Comparison of ENCODE assay signal across 20 cellular contexts in genomic region chr7:151157645-151158329, GRCh38. TPM values are rescaled to one million over a fixed set of nuclear protein-coding genes. Genes with fewer than 3 reads are reported as not detected.
DNase-seq lines count a peak whose midpoint lies in the region; ATAC-seq, FAIRE-seq and TF ChIP-seq lines count a peak whose summit lies in the region.
"Had no signal": no experiment of that assay in that cellular context is flagged by ENCODE, and none has a peak within 500 bp of the region (broad histone marks: within the 10 kb centered on the region; RNA-seq: fewer than 3 reads in every experiment).

No MANE protein-coding gene starts in this region.

- H3K36me3 Mint-ChIP-seq in activated naive CD8-positive, alpha-beta T cell treated with anti-CD3 and anti-CD28 coated beads for 36 hours = no peaks in the 10 kb centered on the region
- H3K36me3 Mint-ChIP-seq: stimulated activated memory B cell treated with anti-CD40 and anti-IgM and Interleukin-4, amounts not matched to agents 10 μg/mL and 1 μg/mL and 100 μg/mL, for 72 hours had no signal

- no peak overlapping the region for H3K27ac Mint-ChIP-seq in activated naive CD8-positive, alpha-beta T cell treated with anti-CD3 and anti-CD28 coated beads for 36 hours
- H3K27ac Mint-ChIP-seq: activated CD4-positive, alpha-beta T cell treated with anti-CD3 and anti-CD28 coated beads for 36 hours; stimulated activated memory B cell treated with anti-CD40 and anti-IgM and Interleukin-4, amounts not matched to agents 10 μg/mL and 1 μg/mL and 100 μg/mL, for 72 hours had no signal

- no peaks in the 10 kb centered on the region for H4K20me1 ChIP-seq in GM23248 (ENCODE audit: insufficient read depth)
- no peaks in the 10 kb centered on the region for H4K20me1 ChIP-seq in K562 (replicated peaks; ENCODE audit: control insufficient read depth, insufficient read depth, low read length)

- POLR2A ChIA-PET in K562 (lab: Yijun Ruan, JAX) = interaction anchor here (0.7 to 3.0 kb wide), 3 partner anchors 10 to 279 kb away, joined by 3 to 20 read pairs (median 3); no protein-coding TSS in a partner anchor

- FAIRE-seq in K562 (lab: Jason Lieb, UNC) = no peak

- TF ChIP-seq EP300 in K562 (IDR thresholded peaks at IDR 0.05; ENCODE audit: low read length) = no peak

- no peak for TF ChIP-seq RAD21 in K562 (CRISPR knock-in tag; conservative IDR thresholded peaks at IDR 0.05 in 1 of 2, IDR thresholded peaks at IDR 0.05 in 1 of 2)

- H3K9me3 ChIP-seq in GM23248 (ENCODE audit: low read depth) = no peaks in the 10 kb centered on the region
- no peaks in the 10 kb centered on the region for H3K9me3 ChIP-seq in K562 (replicated peaks; ENCODE audit: control insufficient read depth, insufficient read depth, low read depth, low read length)
- no peaks in the 10 kb centered on the region for H3K9me3 ChIP-seq in lower lobe of right lung
- H3K9me3 ChIP-seq: tibial artery had no signal

- in situ Hi-C loops in GM23248 (cut with MboI) = no loop called here
- in situ Hi-C loops in K562 (cut with MboI) = no loop called here

- CTCF ChIA-PET in K562 (lab: Yijun Ruan, JAX; ENCODE audit: low intra/inter-chr PET ratio) = interaction anchor here (1.1 kb wide), 1 partner anchor 18 kb away, joined by 3 read pairs; no protein-coding TSS in a partner anchor

- H3K9ac ChIP-seq in GM23248 (no peak overlapping the region), K562 (ENCODE audit: insufficient read depth in 1 of 2, low read depth in 2 of 2, low read length in 2 of 2) (no peak overlapping the region)

- TF ChIP-seq CTCF in K562 (IDR thresholded peaks at IDR 0.05 in 2 of 3, conservative IDR thresholded peaks at IDR 0.05 in 1 of 3; ENCODE audit: insufficient read depth in 2 of 3, low read depth in 1 of 3, low read length in 3 of 3) = no peak
- no peak for TF ChIP-seq CTCF in lower lobe of right lung (IDR thresholded peaks at IDR 0.05)

- H3K27me3 Mint-ChIP-seq in activated naive CD8-positive, alpha-beta T cell treated with anti-CD3 and anti-CD28 coated beads for 36 hours = peaks cover 26% of the 10 kb centered on the region

- H3K4me3 ChIP-seq in GM23248 (no peak overlapping the region), K562 (no peak overlapping the region), lower lobe of right lung (no peak overlapping the region)
- H3K4me3 ChIP-seq: coronary artery, tibial artery had no signal

- H3K4me1 Mint-ChIP-seq in activated naive CD8-positive, alpha-beta T cell treated with anti-CD3 and anti-CD28 coated beads for 36 hours = no peaks in the 10 kb centered on the region
- H3K4me1 Mint-ChIP-seq: activated CD4-positive, alpha-beta T cell treated with anti-CD3 and anti-CD28 coated beads for 36 hours; stimulated activated memory B cell treated with anti-CD40 and anti-IgM and Interleukin-4, amounts not matched to agents 10 μg/mL and 1 μg/mL and 100 μg/mL, for 72 hours had no signal

- no TSS peak for BruUV-seq in K562 (replicated peaks; lab: Mats Ljungman, UMichigan)

- no peaks in the 10 kb centered on the region for H3K9me3 Mint-ChIP-seq in activated naive CD8-positive, alpha-beta T cell treated with anti-CD3 and anti-CD28 coated beads for 36 hours
- H3K9me3 Mint-ChIP-seq: stimulated activated memory B cell treated with anti-CD40 and anti-IgM and Interleukin-4, amounts not matched to agents 10 μg/mL and 1 μg/mL and 100 μg/mL, for 72 hours had no signal

- 69 to 70% methylated on average over 7 of the region's 7 CpGs for WGBS in GM23248 (ENCODE audit: low coverage in 1 of 2, low lambda C conversion rate in 2 of 2, missing lambda C conversion rate in 2 of 2), 2 experiments
- 4% methylated on average over 7 of the region's 7 CpGs for WGBS in K562 (ENCODE audit: insufficient coverage, low coverage, missing lambda C conversion rate)

- no peaks in the 10 kb centered on the region for H3F3A ChIP-seq in GM23248 (ENCODE audit: insufficient read depth)

- ATAC-seq in K562 = peak; percentile 50
- peak; percentile 99 for ATAC-seq in left colon
- ATAC-seq in left lobe of liver = no peak
- no peak for ATAC-seq in lower lobe of right lung
- ATAC-seq: activated CD4-positive, alpha-beta T cell treated with anti-CD3 and anti-CD28 coated beads for 36 hours; stimulated activated memory B cell treated with anti-CD40 and anti-IgM and Interleukin-4, amounts not matched to agents 10 μg/mL and 1 μg/mL and 100 μg/mL, for 72 hours had no signal

- H3K27me3 ChIP-seq in GM23248 (replicated peaks; ENCODE audit: insufficient read depth) = peaks cover 62% of the 10 kb centered on the region
- H3K27me3 ChIP-seq in K562 (ENCODE audit: control insufficient read depth in 2 of 2, insufficient read depth in 2 of 2, low read length in 2 of 2) = peaks cover 42 to 58% of the 10 kb centered on the region in 2 experiments
- H3K27me3 ChIP-seq in lower lobe of right lung (ENCODE audit: low read depth) = peaks cover 27% of the 10 kb centered on the region

- H3K79me2 ChIP-seq in GM23248 (ENCODE audit: insufficient read depth) (no peaks in the 10 kb centered on the region), K562 (ENCODE audit: control insufficient read depth, insufficient read depth, low read length) (no peaks in the 10 kb centered on the region)

- TF ChIP-seq POLR2A in K562 (conservative IDR thresholded peaks at IDR 0.05) = no peak

- intact Hi-C loops in K562 (cut with micrococcal nuclease) (no loop called here), left colon (cut with DNase I, micrococcal nuclease) (no loop called here), posterior vena cava (cut with DNase I) (loop anchor here in 1 of 2 donors (1.0 kb wide), 1 partner anchor 18 kb away; no protein-coding TSS in a partner anchor), lower lobe of right lung (cut with DNase I) (no loop called here)

- peak; percentile 20 for DNase-seq in GM23248
- DNase-seq in M059J (ENCODE audit: low read depth) = peak; percentile 56
- DNase-seq in K562 (ENCODE audit: extremely low read depth in 1 of 4, low spot score in 3 of 4) = no peak
- no peak for DNase-seq in left colon
- DNase-seq in posterior vena cava (ENCODE audit: low spot score) = no peak
- DNase-seq in left lobe of liver (ENCODE audit: low spot score) = no peak
- no peak for DNase-seq in activated naive CD8-positive, alpha-beta T cell treated with anti-CD3 and anti-CD28 coated beads for 36 hours
- DNase-seq in lower lobe of right lung = no peak
- DNase-seq: activated CD4-positive, alpha-beta T cell treated with anti-CD3 and anti-CD28 coated beads for 36 hours; activated naive CD4-positive, alpha-beta T cell treated with Interleukin-2 at 50 U/mL for 16 hours; GOT3; mesendoderm; NCI-H187; NCI-H446 treated with DMSO at 0.1 percent for 48 hours; tibial artery had no signal

- H3K4me1 ChIP-seq in GM23248 (ENCODE audit: insufficient read depth) (no peaks in the 10 kb centered on the region), K562 (replicated peaks in 1 of 2; ENCODE audit: control insufficient read depth in 2 of 2, insufficient read depth in 2 of 2, low read length in 2 of 2) (no peaks in the 10 kb centered on the region), lower lobe of right lung (no peaks in the 10 kb centered on the region)
- H3K4me1 ChIP-seq: tibial artery had no signal

- H3K36me3 ChIP-seq in GM23248 (ENCODE audit: low read depth) = no peaks in the 10 kb centered on the region
- no peaks in the 10 kb centered on the region for H3K36me3 ChIP-seq in K562 (ENCODE audit: control insufficient read depth, insufficient read depth, low read length)
- H3K36me3 ChIP-seq in lower lobe of right lung = no peaks in the 10 kb centered on the region
- H3K36me3 ChIP-seq: tibial artery had no signal

- no peak overlapping the region for H3K27ac ChIP-seq in GM23248
- no peak overlapping the region for H3K27ac ChIP-seq in K562 (ENCODE audit: extremely low read depth, low read depth, low read length)
- no peak overlapping the region for H3K27ac ChIP-seq in lower lobe of right lung
- H3K27ac ChIP-seq: coronary artery, tibial artery had no signal

- H3K4me2 ChIP-seq in GM23248 (ENCODE audit: unreplicated experiment) = no peak overlapping the region
- H3K4me2 ChIP-seq in K562 (ENCODE audit: insufficient read depth, low read length) = no peak overlapping the region

- no peak overlapping the region for H2AFZ ChIP-seq in GM23248
- no peak overlapping the region for H2AFZ ChIP-seq in K562 (ENCODE audit: low read depth, low read length)

- H3K9me2 ChIP-seq in GM23248 (ENCODE audit: insufficient read depth) = no peaks in the 10 kb centered on the region

- no peak overlapping the region for H3K4me3 Mint-ChIP-seq in activated naive CD8-positive, alpha-beta T cell treated with anti-CD3 and anti-CD28 coated beads for 36 hours
- H3K4me3 Mint-ChIP-seq: activated CD4-positive, alpha-beta T cell treated with anti-CD3 and anti-CD28 coated beads for 36 hours; stimulated activated memory B cell treated with anti-CD40 and anti-IgM and Interleukin-4, amounts not matched to agents 10 μg/mL and 1 μg/mL and 100 μg/mL, for 72 hours had no signal

- no peaks in the 10 kb centered on the region for H3K9me1 ChIP-seq in K562 (ENCODE audit: control insufficient read depth, insufficient read depth, low read length)

RNA-seq across cellular contexts. Expression of gene GBX1, which starts 9.7 kb away (rescaled TPM):
- total RNA-seq in GM23248 (2014; rRNA removed; shearing (Covaris generic)) = not detected in 2 replicates
- polyA plus RNA-seq in GM23248 (2016; fragmentation: Nextera tagmentation; extraction: Ambion mirVana) (not detected in 2 replicates), K562 (2011; rRNA removed) (not detected in 2 replicates), K562 (2014; fragmentation: Illumina TruSeq; extraction: Trizol) (not detected in 2 replicates), K562 (2014; fragmentation: Nextera tagmentation; extraction: Ambion mirVana) (not detected), K562 (2014; rRNA removed) (not detected in 2 replicates)
- total RNA-seq in M059J (2014; rRNA removed; shearing (Covaris generic)) = not detected in 2 replicates
- not detected in 2 replicates for total RNA-seq in K562 (2011; cell fraction: chromatin; rRNA removed; ENCODE audit: low replicate concordance)
- not detected in 2 replicates for total RNA-seq in K562 (2011; cell fraction: nucleolus; rRNA removed)
- total RNA-seq in K562 (2011; cell fraction: nucleoplasm; rRNA removed) = not detected in 2 replicates
- total RNA-seq in K562 (2014; rRNA removed) (not detected in 2 replicates), K562 (2014; rRNA removed; fragmentation: Illumina TruSeq; extraction: Trizol) (not detected in 2 replicates), K562 (2015; rRNA removed; fragmentation: Illumina TruSeq; extraction: Trizol) (not detected in 2 replicates), K562 (2021) (not detected in 2 replicates), left colon (not detected), posterior vena cava (not detected), left lobe of liver (not detected), lower lobe of right lung (not detected)
- polyA plus RNA-seq in K562 (2011; cell fraction: cytosol; rRNA removed) = not detected in 2 replicates
- not detected in 2 replicates for polyA plus RNA-seq in K562 (2011; cell fraction: nucleus; rRNA removed)
- polyA plus RNA-seq in K562 (2012) = not detected in 2 replicates
- polyA minus RNA-seq in K562 (2011; rRNA and poly(A)+ RNA removed) = not detected in 2 replicates
- not detected in 2 replicates for polyA minus RNA-seq in K562 (2011; cell fraction: cytosol; rRNA and poly(A)+ RNA removed)
- not detected in 2 replicates for polyA minus RNA-seq in K562 (2011; cell fraction: nucleus; rRNA and poly(A)+ RNA removed)
- not detected for total RNA-seq in activated naive CD8-positive, alpha-beta T cell treated with anti-CD3 and anti-CD28 coated beads for 36 hours
- polyA plus RNA-seq: BJ, esophagus, neural cell had no signal

RNA-seq across cellular contexts. Expression of gene ASB10, which starts 29.3 kb away (rescaled TPM):
- total RNA-seq in GM23248 (2014; rRNA removed; shearing (Covaris generic)) = not detected in 2 replicates
- polyA plus RNA-seq in GM23248 (2016; fragmentation: Nextera tagmentation; extraction: Ambion mirVana) (not detected in 2 replicates), K562 (2011; rRNA removed) (not detected in 2 replicates), K562 (2014; fragmentation: Illumina TruSeq; extraction: Trizol) (not detected in 2 replicates), K562 (2014; fragmentation: Nextera tagmentation; extraction: Ambion mirVana) (not detected), K562 (2014; rRNA removed) (not detected in 2 replicates)
- total RNA-seq in M059J (2014; rRNA removed; shearing (Covaris generic)) = not detected in 2 replicates
- total RNA-seq in K562 (2011; cell fraction: chromatin; rRNA removed; ENCODE audit: low replicate concordance) = not detected in 2 replicates
- total RNA-seq in K562 (2011; cell fraction: nucleolus; rRNA removed) = not detected in 2 replicates
- not detected in 2 replicates for total RNA-seq in K562 (2011; cell fraction: nucleoplasm; rRNA removed)
- total RNA-seq in K562 (2014; rRNA removed) (not detected in 2 replicates), K562 (2014; rRNA removed; fragmentation: Illumina TruSeq; extraction: Trizol) (not detected in 2 replicates), K562 (2015; rRNA removed; fragmentation: Illumina TruSeq; extraction: Trizol) (not detected in 2 replicates), K562 (2021) (not detected in 2 replicates), left colon (not detected), posterior vena cava (not detected), left lobe of liver (not detected), lower lobe of right lung (not detected)
- polyA plus RNA-seq in K562 (2011; cell fraction: cytosol; rRNA removed) = not detected in 2 replicates
- polyA plus RNA-seq in K562 (2011; cell fraction: nucleus; rRNA removed) = not detected in 2 replicates
- polyA plus RNA-seq in K562 (2012) = not detected in 2 replicates
- not detected in 2 replicates for polyA minus RNA-seq in K562 (2011; rRNA and poly(A)+ RNA removed)
- not detected in 2 replicates for polyA minus RNA-seq in K562 (2011; cell fraction: cytosol; rRNA and poly(A)+ RNA removed)
- polyA minus RNA-seq in K562 (2011; cell fraction: nucleus; rRNA and poly(A)+ RNA removed) = not detected in 2 replicates
- total RNA-seq in activated naive CD8-positive, alpha-beta T cell treated with anti-CD3 and anti-CD28 coated beads for 36 hours = not detected
- total RNA-seq: activated CD4-positive, alpha-beta T cell treated with anti-CD3 and anti-CD28 coated beads for 36 hours had no signal
- polyA plus RNA-seq: BJ, neural cell had no signal

RNA-seq across cellular contexts. Expression of gene H2BK1, which starts 52.5 kb away (rescaled TPM):
- total RNA-seq in GM23248 (2014; rRNA removed; shearing (Covaris generic)) = not detected in 2 replicates
- polyA plus RNA-seq in GM23248 (2016; fragmentation: Nextera tagmentation; extraction: Ambion mirVana) = not detected in 2 replicates
- not detected in 2 replicates for total RNA-seq in M059J (2014; rRNA removed; shearing (Covaris generic))
- total RNA-seq in K562 (2011; cell fraction: chromatin; rRNA removed; ENCODE audit: low replicate concordance) = 1.00 TPM in 1 of 2 replicates, not detected in the other
- total RNA-seq in K562 (2011; cell fraction: nucleolus; rRNA removed) = 1.6 and 4.0 TPM in 2 replicates
- total RNA-seq in K562 (2011; cell fraction: nucleoplasm; rRNA removed) = 1.2 TPM in 1 of 2 replicates, not detected in the other
- not detected in 2 replicates for total RNA-seq in K562 (2014; rRNA removed)
- total RNA-seq in K562 (2014; rRNA removed; fragmentation: Illumina TruSeq; extraction: Trizol) = not detected in 2 replicates
- not detected in 2 replicates for total RNA-seq in K562 (2015; rRNA removed; fragmentation: Illumina TruSeq; extraction: Trizol)
- total RNA-seq in K562 (2021) = not detected in 2 replicates
- polyA plus RNA-seq in K562 (2011; rRNA removed) = not detected in 2 replicates
- polyA plus RNA-seq in K562 (2011; cell fraction: cytosol; rRNA removed) = not detected in 2 replicates
- 0.53 TPM in 1 of 2 replicates, not detected in the other for polyA plus RNA-seq in K562 (2011; cell fraction: nucleus; rRNA removed)
- polyA plus RNA-seq in K562 (2012) = not detected in 2 replicates
- polyA plus RNA-seq in K562 (2014; fragmentation: Illumina TruSeq; extraction: Trizol) = not detected in 2 replicates
- polyA plus RNA-seq in K562 (2014; fragmentation: Nextera tagmentation; extraction: Ambion mirVana) = not detected
- not detected in 2 replicates for polyA plus RNA-seq in K562 (2014; rRNA removed)
- polyA minus RNA-seq in K562 (2011; rRNA and poly(A)+ RNA removed) = not detected in 2 replicates
- not detected in 2 replicates for polyA minus RNA-seq in K562 (2011; cell fraction: cytosol; rRNA and poly(A)+ RNA removed)
- not detected in 2 replicates for polyA minus RNA-seq in K562 (2011; cell fraction: nucleus; rRNA and poly(A)+ RNA removed)
- not detected for total RNA-seq in left colon
- total RNA-seq in posterior vena cava = 1 to 10 TPM in 1 of 2 donors, not detected in 1; 1.1 TPM
- not detected for total RNA-seq in left lobe of liver
- not detected for total RNA-seq in activated naive CD8-positive, alpha-beta T cell treated with anti-CD3 and anti-CD28 coated beads for 36 hours
- not detected for total RNA-seq in lower lobe of right lung
- total RNA-seq: activated CD4-positive, alpha-beta T cell treated with anti-CD3 and anti-CD28 coated beads for 36 hours had no signal
- polyA plus RNA-seq: BJ, esophagus, neural cell had no signal

Comparison
In these comparisons a context has a peak if more than half of its experiments do, and no peak if none do; other contexts are left out.
1. DNase-seq: peak in GM23248 (single experiment) and M059J (single experiment); none in K562 (0 of 4), left colon (0 of 2), posterior vena cava (single experiment), left lobe of liver (single experiment), activated naive CD8-positive, alpha-beta T cell treated with anti-CD3 and anti-CD28 coated beads for 36 hours (single experiment) and lower lobe of right lung (single experiment).
2. ATAC-seq: peak in K562 (single experiment) and left colon (single experiment); none in left lobe of liver (single experiment) and lower lobe of right lung (0 of 2).